Comparison of ENCODE assay signal across 1 cellular context in the genomic region with DNA sequence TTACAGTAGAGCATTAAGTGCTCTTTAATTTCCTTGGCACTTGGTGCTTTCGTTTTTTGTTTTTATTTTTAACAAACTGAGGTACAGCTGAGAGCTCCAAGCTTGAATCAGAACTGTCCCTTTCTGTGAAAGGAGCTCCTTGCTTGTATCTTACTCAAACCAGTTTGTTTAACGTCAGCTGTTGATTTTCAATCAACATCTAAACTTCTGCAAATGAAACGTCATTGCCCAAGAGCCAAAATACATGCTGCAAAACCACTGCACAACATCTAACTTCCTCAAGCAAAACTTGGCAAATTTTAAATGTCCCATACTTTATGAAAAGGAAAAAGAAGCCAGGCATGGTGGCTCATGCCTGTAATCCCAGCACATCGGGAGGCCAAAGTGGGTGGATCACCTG.
TF ChIP-seq lines count a peak whose summit lies in the region.

No MANE protein-coding gene starts in this region.

TF ChIP-seq in HepG2, 621 proteins besides CTCF, POLR2A, EP300 and RAD21:
- TF ChIP-seq, protein P1, sequence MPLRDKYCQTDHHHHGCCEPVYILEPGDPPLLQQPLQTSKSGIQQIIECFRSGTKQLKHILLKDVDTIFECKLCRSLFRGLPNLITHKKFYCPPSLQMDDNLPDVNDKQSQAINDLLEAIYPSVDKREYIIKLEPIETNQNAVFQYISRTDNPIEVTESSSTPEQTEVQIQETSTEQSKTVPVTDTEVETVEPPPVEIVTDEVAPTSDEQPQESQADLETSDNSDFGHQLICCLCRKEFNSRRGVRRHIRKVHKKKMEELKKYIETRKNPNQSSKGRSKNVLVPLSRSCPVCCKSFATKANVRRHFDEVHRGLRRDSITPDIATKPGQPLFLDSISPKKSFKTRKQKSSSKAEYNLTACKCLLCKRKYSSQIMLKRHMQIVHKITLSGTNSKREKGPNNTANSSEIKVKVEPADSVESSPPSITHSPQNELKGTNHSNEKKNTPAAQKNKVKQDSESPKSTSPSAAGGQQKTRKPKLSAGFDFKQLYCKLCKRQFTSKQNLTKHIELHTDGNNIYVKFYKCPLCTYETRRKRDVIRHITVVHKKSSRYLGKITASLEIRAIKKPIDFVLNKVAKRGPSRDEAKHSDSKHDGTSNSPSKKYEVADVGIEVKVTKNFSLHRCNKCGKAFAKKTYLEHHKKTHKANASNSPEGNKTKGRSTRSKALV (CRISPR knock-in tag; IDR thresholded peaks at IDR 0.05), result no peak
- TF ChIP-seq, protein P2, sequence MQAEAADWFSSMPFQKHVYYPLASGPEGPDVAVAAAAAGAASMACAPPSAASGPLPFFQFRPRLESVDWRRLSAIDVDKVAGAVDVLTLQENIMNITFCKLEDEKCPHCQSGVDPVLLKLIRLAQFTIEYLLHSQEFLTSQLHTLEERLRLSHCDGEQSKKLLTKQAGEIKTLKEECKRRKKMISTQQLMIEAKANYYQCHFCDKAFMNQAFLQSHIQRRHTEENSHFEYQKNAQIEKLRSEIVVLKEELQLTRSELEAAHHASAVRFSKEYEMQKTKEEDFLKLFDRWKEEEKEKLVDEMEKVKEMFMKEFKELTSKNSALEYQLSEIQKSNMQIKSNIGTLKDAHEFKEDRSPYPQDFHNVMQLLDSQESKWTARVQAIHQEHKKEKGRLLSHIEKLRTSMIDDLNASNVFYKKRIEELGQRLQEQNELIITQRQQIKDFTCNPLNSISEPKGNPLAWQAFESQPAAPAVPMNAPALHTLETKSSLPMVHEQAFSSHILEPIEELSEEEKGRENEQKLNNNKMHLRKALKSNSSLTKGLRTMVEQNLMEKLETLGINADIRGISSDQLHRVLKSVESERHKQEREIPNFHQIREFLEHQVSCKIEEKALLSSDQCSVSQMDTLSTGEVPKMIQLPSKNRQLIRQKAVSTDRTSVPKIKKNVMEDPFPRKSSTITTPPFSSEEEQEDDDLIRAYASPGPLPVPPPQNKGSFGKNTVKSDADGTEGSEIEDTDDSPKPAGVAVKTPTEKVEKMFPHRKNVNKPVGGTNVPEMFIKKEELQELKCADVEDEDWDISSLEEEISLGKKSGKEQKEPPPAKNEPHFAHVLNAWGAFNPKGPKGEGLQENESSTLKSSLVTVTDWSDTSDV (CRISPR knock-in tag; IDR thresholded peaks at IDR 0.05), result no peak
- TF ChIP-seq SIN3B (IDR thresholded peaks at IDR 0.05; ENCODE audit: low read length) (no peak), ZNF44 (CRISPR knock-in tag; IDR thresholded peaks at IDR 0.05) (no peak), ZNF12 (CRISPR knock-in tag; IDR thresholded peaks at IDR 0.05) (no peak), MAFG (CRISPR knock-in tag; IDR thresholded peaks at IDR 0.05) (no peak)
- TF ChIP-seq, protein P3, sequence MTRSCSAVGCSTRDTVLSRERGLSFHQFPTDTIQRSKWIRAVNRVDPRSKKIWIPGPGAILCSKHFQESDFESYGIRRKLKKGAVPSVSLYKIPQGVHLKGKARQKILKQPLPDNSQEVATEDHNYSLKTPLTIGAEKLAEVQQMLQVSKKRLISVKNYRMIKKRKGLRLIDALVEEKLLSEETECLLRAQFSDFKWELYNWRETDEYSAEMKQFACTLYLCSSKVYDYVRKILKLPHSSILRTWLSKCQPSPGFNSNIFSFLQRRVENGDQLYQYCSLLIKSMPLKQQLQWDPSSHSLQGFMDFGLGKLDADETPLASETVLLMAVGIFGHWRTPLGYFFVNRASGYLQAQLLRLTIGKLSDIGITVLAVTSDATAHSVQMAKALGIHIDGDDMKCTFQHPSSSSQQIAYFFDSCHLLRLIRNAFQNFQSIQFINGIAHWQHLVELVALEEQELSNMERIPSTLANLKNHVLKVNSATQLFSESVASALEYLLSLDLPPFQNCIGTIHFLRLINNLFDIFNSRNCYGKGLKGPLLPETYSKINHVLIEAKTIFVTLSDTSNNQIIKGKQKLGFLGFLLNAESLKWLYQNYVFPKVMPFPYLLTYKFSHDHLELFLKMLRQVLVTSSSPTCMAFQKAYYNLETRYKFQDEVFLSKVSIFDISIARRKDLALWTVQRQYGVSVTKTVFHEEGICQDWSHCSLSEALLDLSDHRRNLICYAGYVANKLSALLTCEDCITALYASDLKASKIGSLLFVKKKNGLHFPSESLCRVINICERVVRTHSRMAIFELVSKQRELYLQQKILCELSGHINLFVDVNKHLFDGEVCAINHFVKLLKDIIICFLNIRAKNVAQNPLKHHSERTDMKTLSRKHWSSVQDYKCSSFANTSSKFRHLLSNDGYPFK (CRISPR knock-in tag; IDR thresholded peaks at IDR 0.05; ENCODE audit: borderline replicate concordance), result no peak
